Comparison of ENCODE assay signal across 1 cellular context in the genomic region with DNA sequence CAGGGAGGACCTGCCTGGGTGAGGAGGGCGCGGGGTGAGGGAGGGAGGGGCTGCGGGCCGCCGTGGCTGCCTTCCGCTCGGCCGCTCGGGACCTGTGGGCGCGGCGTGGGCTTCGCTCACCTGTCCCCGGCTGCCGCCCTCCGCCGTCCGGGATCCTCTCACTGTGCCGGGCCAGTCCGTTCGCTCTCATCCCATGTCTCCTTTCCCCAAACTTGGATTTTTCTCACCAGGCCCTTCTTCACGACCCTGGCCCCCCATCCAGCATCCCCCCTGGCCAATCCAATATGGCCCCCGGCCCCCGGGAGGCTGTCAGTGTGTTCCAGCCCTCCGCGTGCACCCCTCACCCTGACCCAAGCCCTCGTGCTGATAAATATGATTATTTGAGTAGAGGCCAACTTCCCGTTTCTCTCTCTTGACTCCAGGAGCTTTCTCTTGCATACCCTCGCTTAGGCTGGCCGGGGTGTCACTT.
TF ChIP-seq lines count a peak whose summit lies in the region.

No MANE protein-coding gene starts in this region.

TF ChIP-seq in H1, 55 proteins besides CTCF, POLR2A, EP300 and RAD21:
- TF ChIP-seq CHD1 (IDR thresholded peaks at IDR 0.05; ENCODE audit: low read depth, low read length) (no peak), CBX5 (IDR thresholded peaks at IDR 0.05; ENCODE audit: low read depth, low read length) (no peak), HDAC2 (IDR thresholded peaks at IDR 0.05; ENCODE audit: borderline replicate concordance in 1 of 2, low read depth in 2 of 2, low read length in 2 of 2) (peak in 1 of 2 experiments; percentile 70; a peak in 1 of 4 replicates), TAF1 (IDR thresholded peaks at IDR 0.05; ENCODE audit: low read depth, low read length) (no peak), EZH2 (IDR thresholded peaks at IDR 0.05; ENCODE audit: low read depth, low read length, severe bottlenecking) (no peak), RXRA (IDR thresholded peaks at IDR 0.05; ENCODE audit: insufficient read depth, low read depth, low read length) (no peak), CBX8 (IDR thresholded peaks at IDR 0.05; ENCODE audit: borderline replicate concordance, low read depth, low read length) (no peak), BCL11A (IDR thresholded peaks at IDR 0.05; ENCODE audit: low read depth in 2 of 2, low read length in 2 of 2) (no peak), RBBP5 (IDR thresholded peaks at IDR 0.05; ENCODE audit: borderline replicate concordance, low read depth, low read length) (0 out of 2 replicates have a peak, but pooled peaks have one; percentile 49), TAF7 (optimal IDR thresholded peaks at IDR 0.05; ENCODE audit: borderline replicate concordance, low read depth, low read length) (no peak), KDM4A (IDR thresholded peaks at IDR 0.05; ENCODE audit: low read depth, low read length, severe bottlenecking) (peak; percentile 59), FOSL1 (IDR thresholded peaks at IDR 0.05; ENCODE audit: insufficient read depth, low read depth, low read length) (no peak), EGR1 (IDR thresholded peaks at IDR 0.05; ENCODE audit: borderline replicate concordance, low read depth, low read length) (no peak), SIN3A (conservative IDR thresholded peaks at IDR 0.05 in 1 of 2, IDR thresholded peaks at IDR 0.05 in 1 of 2; ENCODE audit: low read depth in 1 of 2, low read length in 2 of 2) (0 out of 4 replicates have a peak, but pooled peaks of 1 of the 2 experiments have one; percentile 56), SIX5 (IDR thresholded peaks at IDR 0.05; ENCODE audit: low read depth, low read length) (no peak), CTBP2 (IDR thresholded peaks at IDR 0.05; ENCODE audit: borderline replicate concordance, insufficient read depth, insufficient read length, low read length) (no peak), TCF12 (IDR thresholded peaks at IDR 0.05; ENCODE audit: low read depth, low read length) (no peak), PHF8 (conservative IDR thresholded peaks at IDR 0.05; ENCODE audit: low read depth, low read length) (peak; percentile 88), RNF2 (IDR thresholded peaks at IDR 0.05; ENCODE audit: borderline replicate concordance, low read depth, low read length, missing control alignments, poor library complexity, severe bottlenecking) (no peak), JUN (IDR thresholded peaks at IDR 0.05; ENCODE audit: low read depth, low read length) (no peak), SP2 (IDR thresholded peaks at IDR 0.05; ENCODE audit: low read length) (no peak), GTF2F1 (IDR thresholded peaks at IDR 0.05; ENCODE audit: borderline replicate concordance, low read depth, low read length) (no peak), KDM1A (IDR thresholded peaks at IDR 0.05; ENCODE audit: borderline replicate concordance, low read length) (no peak), SRF (IDR thresholded peaks at IDR 0.05; ENCODE audit: low read depth, low read length) (no peak), POLR2AphosphoS5 (IDR thresholded peaks at IDR 0.05; ENCODE audit: low read depth, low read length) (no peak; the same call in 1 of the 2 replicates), POU5F1 (IDR thresholded peaks at IDR 0.05; ENCODE audit: low read depth, low read length) (no peak), CHD2 (IDR thresholded peaks at IDR 0.05; ENCODE audit: low read length) (no peak), TBP (IDR thresholded peaks at IDR 0.05; ENCODE audit: low read depth, low read length) (no peak), ZNF274 (IDR thresholded peaks at IDR 0.05; ENCODE audit: borderline replicate concordance, extremely low read depth, low read length) (no peak), YY1 (IDR thresholded peaks at IDR 0.05; ENCODE audit: low read depth, low read length) (peak; percentile 67; the same call in 1 of the 2 replicates)
- TF ChIP-seq, protein P1, sequence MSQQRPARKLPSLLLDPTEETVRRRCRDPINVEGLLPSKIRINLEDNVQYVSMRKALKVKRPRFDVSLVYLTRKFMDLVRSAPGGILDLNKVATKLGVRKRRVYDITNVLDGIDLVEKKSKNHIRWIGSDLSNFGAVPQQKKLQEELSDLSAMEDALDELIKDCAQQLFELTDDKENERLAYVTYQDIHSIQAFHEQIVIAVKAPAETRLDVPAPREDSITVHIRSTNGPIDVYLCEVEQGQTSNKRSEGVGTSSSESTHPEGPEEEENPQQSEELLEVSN (IDR thresholded peaks at IDR 0.05) = no peak
- TF ChIP-seq, protein P2, sequence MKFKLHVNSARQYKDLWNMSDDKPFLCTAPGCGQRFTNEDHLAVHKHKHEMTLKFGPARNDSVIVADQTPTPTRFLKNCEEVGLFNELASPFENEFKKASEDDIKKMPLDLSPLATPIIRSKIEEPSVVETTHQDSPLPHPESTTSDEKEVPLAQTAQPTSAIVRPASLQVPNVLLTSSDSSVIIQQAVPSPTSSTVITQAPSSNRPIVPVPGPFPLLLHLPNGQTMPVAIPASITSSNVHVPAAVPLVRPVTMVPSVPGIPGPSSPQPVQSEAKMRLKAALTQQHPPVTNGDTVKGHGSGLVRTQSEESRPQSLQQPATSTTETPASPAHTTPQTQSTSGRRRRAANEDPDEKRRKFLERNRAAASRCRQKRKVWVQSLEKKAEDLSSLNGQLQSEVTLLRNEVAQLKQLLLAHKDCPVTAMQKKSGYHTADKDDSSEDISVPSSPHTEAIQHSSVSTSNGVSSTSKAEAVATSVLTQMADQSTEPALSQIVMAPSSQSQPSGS (IDR thresholded peaks at IDR 0.05; ENCODE audit: low read length) = no peak
- TF ChIP-seq, protein P3, sequence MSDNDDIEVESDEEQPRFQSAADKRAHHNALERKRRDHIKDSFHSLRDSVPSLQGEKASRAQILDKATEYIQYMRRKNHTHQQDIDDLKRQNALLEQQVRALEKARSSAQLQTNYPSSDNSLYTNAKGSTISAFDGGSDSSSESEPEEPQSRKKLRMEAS (IDR thresholded peaks at IDR 0.05) = no peak
